Comparison of ENCODE assay signal across 16 cellular contexts in the genomic region with DNA sequence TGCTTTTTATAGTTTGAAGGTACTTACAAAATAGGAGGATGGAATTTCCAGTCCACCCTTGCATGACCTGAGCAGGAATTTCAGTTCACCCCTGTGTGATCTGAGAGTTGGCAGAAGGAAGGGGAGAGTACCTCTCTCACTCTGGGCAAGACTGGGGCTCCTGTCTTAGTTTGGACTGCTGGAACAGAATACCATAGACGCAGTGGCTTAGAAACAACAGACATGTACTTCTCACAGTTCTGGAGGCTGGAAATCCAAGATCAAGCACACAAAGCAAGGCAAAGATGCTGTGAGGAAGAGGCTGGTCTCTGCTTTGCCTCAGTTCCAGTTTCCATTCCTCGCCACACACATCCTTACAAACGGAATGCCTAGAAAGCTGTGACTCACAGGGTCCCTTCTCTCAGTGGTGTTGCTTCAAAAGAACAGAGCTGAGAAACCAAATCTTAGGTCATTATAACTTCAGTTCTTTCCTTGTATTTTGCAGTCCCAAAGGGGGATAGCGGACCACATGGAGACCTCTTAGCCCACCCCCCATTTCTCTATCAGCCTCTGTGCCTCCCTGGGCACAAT.
DNase-seq lines count a peak whose midpoint lies in the region; ATAC-seq, FAIRE-seq and TF ChIP-seq lines count a peak whose summit lies in the region.
"Had no signal": no experiment of that assay in that cellular context is flagged by ENCODE, and none has a peak within 500 bp of the region (broad histone marks: within the 10 kb centered on the region; RNA-seq: fewer than 3 reads in every experiment).

No MANE protein-coding gene starts in this region.

- no peaks in the 10 kb centered on the region for H3K9me1 ChIP-seq in K562 (ENCODE audit: control insufficient read depth, insufficient read depth, low read length)

- H2AFZ ChIP-seq in K562 (ENCODE audit: low read depth, low read length), result peak overlapping the region; percentile 38; the same call in 1 of the 2 replicates

- no peaks in the 10 kb centered on the region for H3K36me3 Mint-ChIP-seq in type B pancreatic cell
- H3K36me3 Mint-ChIP-seq: naive B cell; stimulated activated naive B cell treated with anti-CD40 and anti-IgM and Interleukin-4, amounts not matched to agents 10 μg/mL and 1 μg/mL and 100 μg/mL, for 72 hours had no signal

- CTCF ChIA-PET in K562 (lab: Yijun Ruan, JAX; ENCODE audit: low intra/inter-chr PET ratio), result no interaction called here

- ATAC-seq in K562, result no peak
- ATAC-seq in GM19455 (IDR thresholded peaks at IDR 0.05; ENCODE audit: unreplicated experiment), result no peak
- ATAC-seq: Panc1; stimulated activated naive B cell treated with anti-CD40 and anti-IgM and Interleukin-4, amounts not matched to agents 10 μg/mL and 1 μg/mL and 100 μg/mL, for 72 hours; T-helper 17 cell had no signal

- no peaks in the 10 kb centered on the region; the same call in 1 of the 2 replicates for H3K9me3 ChIP-seq in K562 (replicated peaks; ENCODE audit: control insufficient read depth, insufficient read depth, low read depth, low read length)
- H3K9me3 ChIP-seq: Caco-2 had no signal

- DNase-seq in LHCN-M2 (ENCODE audit: low read depth), result peak; percentile 26
- DNase-seq in K562 (ENCODE audit: extremely low read depth in 1 of 4, low spot score in 3 of 4), result peak in 1 of 4 experiments; percentile 3
- DNase-seq in iris pigment epithelial cell (ENCODE audit: low read depth), result peak; percentile 78
- DNase-seq in type B pancreatic cell (ENCODE audit: extremely low spot score, unreplicated experiment), result no peak
- DNase-seq in GOT3 (lab: John Stamatoyannopoulos, UW), result no peak
- DNase-seq in ureter (ENCODE audit: low spot score), result no peak
- DNase-seq: activated CD4-positive, alpha-beta T cell treated with anti-CD3 and anti-CD28 coated beads for 4 hours; Caco-2; dorsolateral prefrontal cortex; naive B cell; NCI-H1105; NCI-H446; stimulated activated naive B cell treated with anti-CD40 and anti-IgM and Interleukin-4, amounts not matched to agents 10 μg/mL and 1 μg/mL and 100 μg/mL, for 72 hours; T-helper 17 cell had no signal

- H3K4me3 ChIP-seq in K562, result no peak overlapping the region
- H3K4me3 ChIP-seq: dorsolateral prefrontal cortex had no signal

- no peak overlapping the region for H3K27ac ChIP-seq in K562 (ENCODE audit: extremely low read depth, low read depth, low read length)
- H3K27ac ChIP-seq: dorsolateral prefrontal cortex had no signal

- no peak overlapping the region for H3K4me2 ChIP-seq in K562 (ENCODE audit: insufficient read depth, low read length)

- H3K4me3 Mint-ChIP-seq in type B pancreatic cell, result no peak overlapping the region
- H3K4me3 Mint-ChIP-seq: naive B cell; stimulated activated naive B cell treated with anti-CD40 and anti-IgM and Interleukin-4, amounts not matched to agents 10 μg/mL and 1 μg/mL and 100 μg/mL, for 72 hours; T-helper 17 cell had no signal

- no peak for TF ChIP-seq EP300 in K562 (IDR thresholded peaks at IDR 0.05; ENCODE audit: low read length)

- TF ChIP-seq CTCF in K562 (IDR thresholded peaks at IDR 0.05 in 2 of 3, conservative IDR thresholded peaks at IDR 0.05 in 1 of 3; ENCODE audit: insufficient read depth in 2 of 3, low read depth in 1 of 3, low read length in 3 of 3) (no peak), type B pancreatic cell (conservative IDR thresholded peaks at IDR 0.05) (no peak)

- in situ Hi-C loops in K562 (cut with MboI), result loop anchor here (10.0 kb wide), 1 partner anchor 346 kb away; no protein-coding TSS in a partner anchor

- peaks cover 5% of the 10 kb centered on the region for H3K9me3 Mint-ChIP-seq in type B pancreatic cell
- H3K9me3 Mint-ChIP-seq: naive B cell; stimulated activated naive B cell treated with anti-CD40 and anti-IgM and Interleukin-4, amounts not matched to agents 10 μg/mL and 1 μg/mL and 100 μg/mL, for 72 hours had no signal

- intact Hi-C loops in K562 (cut with micrococcal nuclease), result no loop called here

- TF ChIP-seq POLR2A in K562 (conservative IDR thresholded peaks at IDR 0.05), result no peak

- peaks cover 23 to 38% of the 10 kb centered on the region in 2 experiments for H3K4me1 ChIP-seq in K562 (replicated peaks in 1 of 2; ENCODE audit: control insufficient read depth in 2 of 2, insufficient read depth in 2 of 2, low read length in 2 of 2)

- no peak overlapping the region; a peak in 1 of 4 replicates for H3K9ac ChIP-seq in K562 (ENCODE audit: insufficient read depth in 1 of 2, low read depth in 2 of 2, low read length in 2 of 2)

- POLR2A ChIA-PET in K562 (lab: Yijun Ruan, JAX), result interaction anchor here (0.5 to 1.7 kb wide), 3 partner anchors 10 to 320 kb away, joined by 3 to 5 read pairs (median 3); no protein-coding TSS in a partner anchor

- no peaks in the 10 kb centered on the region for H3K36me3 ChIP-seq in K562 (ENCODE audit: control insufficient read depth, insufficient read depth, low read length)

- H3K4me1 Mint-ChIP-seq in type B pancreatic cell (ENCODE audit: unreplicated experiment), result peaks cover 39% of the 10 kb centered on the region

- WGBS in K562 (ENCODE audit: insufficient coverage, low coverage, missing lambda C conversion rate), result 66% methylated on average over 4 of the region's 4 CpGs

- FAIRE-seq in K562 (lab: Jason Lieb, UNC), result no peak

- H3K79me2 ChIP-seq in K562 (ENCODE audit: control insufficient read depth, insufficient read depth, low read length), result no peaks in the 10 kb centered on the region

- no TSS peak for BruUV-seq in K562 (replicated peaks; lab: Mats Ljungman, UMichigan)

- H3K27me3 Mint-ChIP-seq in type B pancreatic cell, result no peaks in the 10 kb centered on the region

- H3K27me3 ChIP-seq in K562 (ENCODE audit: control insufficient read depth in 2 of 2, insufficient read depth in 2 of 2, low read length in 2 of 2), result no peaks in the 10 kb centered on the region
- H3K27me3 ChIP-seq: dorsolateral prefrontal cortex had no signal

- H3K27ac Mint-ChIP-seq in type B pancreatic cell, result peak overlapping the region; percentile 66
- H3K27ac Mint-ChIP-seq: naive B cell; stimulated activated naive B cell treated with anti-CD40 and anti-IgM and Interleukin-4, amounts not matched to agents 10 μg/mL and 1 μg/mL and 100 μg/mL, for 72 hours; T-helper 17 cell had no signal

- H4K20me1 ChIP-seq in K562 (replicated peaks; ENCODE audit: control insufficient read depth, insufficient read depth, low read length), result no peaks in the 10 kb centered on the region

- TF ChIP-seq RAD21 in K562 (CRISPR knock-in tag; conservative IDR thresholded peaks at IDR 0.05 in 1 of 2, IDR thresholded peaks at IDR 0.05 in 1 of 2), result no peak

TF ChIP-seq in K562, 482 proteins besides CTCF, POLR2A, EP300 and RAD21:
- TF ChIP-seq ZNF76 (CRISPR knock-in tag; IDR thresholded peaks at IDR 0.05; ENCODE audit: borderline replicate concordance) (no peak), NR3C1 (CRISPR knock-in tag; IDR thresholded peaks at IDR 0.05) (no peak), NFYB (IDR thresholded peaks at IDR 0.05; ENCODE audit: extremely low read depth, insufficient read length) (no peak), NR0B1 (IDR thresholded peaks at IDR 0.05; ENCODE audit: partially characterized antibody) (no peak), GATAD2B (IDR thresholded peaks at IDR 0.05; ENCODE audit: borderline replicate concordance) (no peak), ARID1B (IDR thresholded peaks at IDR 0.05) (no peak), IFI16 (CRISPR knock-in tag; IDR thresholded peaks at IDR 0.05) (no peak), ZBTB7A (IDR thresholded peaks at IDR 0.05; ENCODE audit: borderline replicate concordance, control insufficient read depth, low read depth, low read length) (no peak), KLF6 (CRISPR knock-in tag; IDR thresholded peaks at IDR 0.05; ENCODE audit: borderline replicate concordance) (no peak), SETDB1 (IDR thresholded peaks at IDR 0.05; ENCODE audit: low read length) (no peak), FOS (IDR thresholded peaks at IDR 0.05; ENCODE audit: extremely low read depth, insufficient read length) (no peak), SMAD3 (CRISPR knock-in tag; conservative IDR thresholded peaks at IDR 0.05) (no peak)
- TF ChIP-seq, protein P1, sequence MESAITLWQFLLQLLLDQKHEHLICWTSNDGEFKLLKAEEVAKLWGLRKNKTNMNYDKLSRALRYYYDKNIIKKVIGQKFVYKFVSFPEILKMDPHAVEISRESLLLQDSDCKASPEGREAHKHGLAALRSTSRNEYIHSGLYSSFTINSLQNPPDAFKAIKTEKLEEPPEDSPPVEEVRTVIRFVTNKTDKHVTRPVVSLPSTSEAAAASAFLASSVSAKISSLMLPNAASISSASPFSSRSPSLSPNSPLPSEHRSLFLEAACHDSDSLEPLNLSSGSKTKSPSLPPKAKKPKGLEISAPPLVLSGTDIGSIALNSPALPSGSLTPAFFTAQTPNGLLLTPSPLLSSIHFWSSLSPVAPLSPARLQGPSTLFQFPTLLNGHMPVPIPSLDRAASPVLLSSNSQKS (CRISPR knock-in tag; IDR thresholded peaks at IDR 0.05), result no peak

Comparison
In these comparisons a context has a peak if more than half of its experiments do, and no peak if none do; other contexts are left out.
1. DNase-seq: peak in LHCN-M2 (single experiment) and iris pigment epithelial cell (single experiment); none in type B pancreatic cell (single experiment), GOT3 (single experiment) and ureter (single experiment).